14 cellular contexts compared by ENCODE assay signal in genomic region chr3:12345141-12345561, GRCh38. TPM values are rescaled to one million over a fixed set of nuclear protein-coding genes. Genes with fewer than 3 reads are reported as not detected.
DNase-seq lines count a peak whose midpoint lies in the region; ATAC-seq and TF ChIP-seq lines count a peak whose summit lies in the region.
"Had no signal": no experiment of that assay in that cellular context is flagged by ENCODE, and none has a peak within 500 bp of the region (broad histone marks: within the 10 kb centered on the region; RNA-seq: fewer than 3 reads in every experiment).

No MANE protein-coding gene starts in this region.

- no peaks in the 10 kb centered on the region for H3K9me3 Mint-ChIP-seq in MCF 10A (ENCODE audit: unreplicated experiment)
- H3K9me3 Mint-ChIP-seq: naive B cell had no signal

- no peaks in the 10 kb centered on the region for H3K36me3 ChIP-seq in breast epithelium
- H3K36me3 ChIP-seq: BE2C, sigmoid colon had no signal

- CTCF ChIA-PET in MCF 10A (lab: Yijun Ruan, JAX), result no interaction called here

- ATAC-seq in GM18858 (IDR thresholded peaks at IDR 0.05; ENCODE audit: unreplicated experiment), result no peak
- ATAC-seq: body of pancreas had no signal

- BruUV-seq in MCF 10A (replicated peaks; lab: Mats Ljungman, UMichigan), result no TSS peak

- peak; percentile 74 for DNase-seq in MCF 10A (ENCODE audit: unreplicated experiment)
- DNase-seq in breast epithelium (ENCODE audit: low spot score in 2 of 2), result no peak
- DNase-seq in RPMI7951 (ENCODE audit: low read depth), result peak; percentile 60
- DNase-seq in fibroblast of mammary gland (ENCODE audit: low read depth), result peak; percentile 94
- DNase-seq in hepatic stellate cell (ENCODE audit: low spot score), result no peak
- DNase-seq in NCI-H1694 (lab: John Stamatoyannopoulos, UW), result no peak
- DNase-seq in NCI-H524 (lab: John Stamatoyannopoulos, UW), result no peak
- DNase-seq: BE2C, body of pancreas, naive B cell, NCI-H2107, sigmoid colon, T1000 had no signal

- no peak overlapping the region for H3K4me3 Mint-ChIP-seq in MCF 10A (ENCODE audit: unreplicated experiment)
- H3K4me3 Mint-ChIP-seq: naive B cell had no signal

- no peaks in the 10 kb centered on the region for H3K27me3 ChIP-seq in breast epithelium
- H3K27me3 ChIP-seq: BE2C, body of pancreas, sigmoid colon had no signal

- H3K36me3 Mint-ChIP-seq in MCF 10A (ENCODE audit: insufficient read depth, unreplicated experiment), result no peaks in the 10 kb centered on the region
- H3K36me3 Mint-ChIP-seq: naive B cell had no signal

- no peaks in the 10 kb centered on the region for H3K27me3 Mint-ChIP-seq in MCF 10A (ENCODE audit: insufficient read depth, unreplicated experiment)

- TF ChIP-seq CTCF in MCF 10A (IDR thresholded peaks at IDR 0.05; ENCODE audit: unreplicated experiment) (no peak), breast epithelium (IDR thresholded peaks at IDR 0.05) (no peak), fibroblast of mammary gland (conservative IDR thresholded peaks at IDR 0.05; ENCODE audit: control insufficient read depth, insufficient read depth, low read depth, low read length) (no peak)

- no peak overlapping the region for H3K27ac ChIP-seq in breast epithelium
- H3K27ac ChIP-seq: body of pancreas, sigmoid colon had no signal

- no peaks in the 10 kb centered on the region for H3K4me1 ChIP-seq in breast epithelium
- H3K4me1 ChIP-seq: BE2C had no signal

- peaks cover 33% of the 10 kb centered on the region for H3K4me1 Mint-ChIP-seq in MCF 10A (ENCODE audit: insufficient read depth, unreplicated experiment)
- H3K4me1 Mint-ChIP-seq: naive B cell had no signal

- intact Hi-C loops in MCF 10A (cut with micrococcal nuclease), result no loop called here
- intact Hi-C loops in breast epithelium (cut with DNase I; ENCODE audit: low total_unique reads), result no loop called here

- H3K27ac Mint-ChIP-seq in MCF 10A (ENCODE audit: low read depth, unreplicated experiment), result no peak overlapping the region
- H3K27ac Mint-ChIP-seq: naive B cell had no signal

- no peaks in the 10 kb centered on the region for H3K9me3 ChIP-seq in breast epithelium
- H3K9me3 ChIP-seq: BE2C, body of pancreas, sigmoid colon had no signal

- H3K4me3 ChIP-seq in breast epithelium, result no peak overlapping the region
- no peak overlapping the region for H3K4me3 ChIP-seq in fibroblast of mammary gland (ENCODE audit: control insufficient read depth, low read depth, low read length)
- H3K4me3 ChIP-seq: body of pancreas, sigmoid colon had no signal

- no peak for TF ChIP-seq POLR2A in breast epithelium (IDR thresholded peaks at IDR 0.05)

- POLR2A ChIA-PET in MCF 10A (lab: Yijun Ruan, JAX), result interaction anchor here (1.1 to 3.3 kb wide), 3 partner anchors 8 to 52 kb away, joined by 3 to 13 read pairs (median 3); no protein-coding TSS in a partner anchor

RNA-seq across cellular contexts. Expression of gene PPARG, which starts 56.3 kb away (rescaled TPM):
- total RNA-seq in MCF 10A (2022) (7.1 and 12.4 TPM in 2 replicates), breast epithelium (100 to 1,000 TPM in 1 of 3 donors, 10 to 100 TPM in 2; 44.2 to 359 (median 96.0) TPM)
- 7.8 and 8.1 TPM in 2 replicates for total RNA-seq in RPMI7951 (2014; rRNA removed; shearing (Covaris generic))

Comparison
In these comparisons a context has a peak if more than half of its experiments do, and no peak if none do; other contexts are left out.
1. DNase-seq: peak in MCF 10A (single experiment), RPMI7951 (single experiment) and fibroblast of mammary gland (single experiment); none in breast epithelium (0 of 2), hepatic stellate cell (single experiment), NCI-H1694 (single experiment) and NCI-H524 (0 of 2).